In the genomic region with DNA sequence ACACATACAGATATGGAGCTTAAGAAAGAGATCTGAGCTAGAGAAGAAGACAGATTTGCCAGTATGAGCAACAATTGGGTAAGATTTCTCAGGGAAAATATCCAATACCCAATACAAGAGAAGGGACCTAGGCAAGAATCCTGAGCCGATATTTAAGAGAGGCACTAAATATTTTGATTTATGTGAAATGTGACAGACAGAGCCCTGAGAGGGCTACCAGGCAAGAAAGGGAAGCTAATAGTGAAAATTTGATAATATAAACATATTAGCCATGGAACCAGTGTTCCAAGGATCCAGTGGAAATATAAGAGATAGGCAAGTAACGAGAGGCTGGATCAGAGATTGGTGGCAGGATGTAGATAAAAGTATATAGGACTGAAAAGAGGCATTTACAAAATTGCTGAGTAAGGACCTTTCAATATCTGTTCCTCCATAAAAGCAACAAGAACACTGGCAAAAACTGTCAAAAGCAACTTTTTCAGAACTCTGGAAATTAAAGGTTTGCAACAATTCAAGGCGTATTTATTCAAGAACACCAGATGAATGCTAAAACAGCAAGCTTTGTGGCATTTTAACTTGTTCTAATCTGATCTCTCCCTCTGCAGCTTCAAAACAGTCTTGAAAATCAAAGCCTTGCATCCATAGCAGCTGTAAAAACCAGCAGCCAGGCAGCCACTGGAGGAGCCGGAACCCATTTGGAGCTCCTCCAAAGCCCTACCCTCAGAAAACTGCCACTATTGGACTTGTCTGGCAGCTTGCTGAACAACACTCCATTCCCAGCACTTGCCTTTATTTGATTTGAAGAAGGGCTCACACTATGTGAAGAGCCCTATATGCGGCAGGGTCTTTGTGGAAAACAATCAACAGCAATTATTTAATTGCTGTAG, we compare ENCODE assay signal across 9 cellular contexts. TPM values are rescaled to one million over a fixed set of nuclear protein-coding genes. Genes with fewer than 3 reads are reported as not detected.
DNase-seq lines count a peak whose midpoint lies in the region; ATAC-seq and TF ChIP-seq lines count a peak whose summit lies in the region.
"Had no signal": no experiment of that assay in that cellular context is flagged by ENCODE, and none has a peak within 500 bp of the region (broad histone marks: within the 10 kb centered on the region; RNA-seq: fewer than 3 reads in every experiment).

No MANE protein-coding gene starts in this region.

- peak; percentile 44 for ATAC-seq in sciatic nerve
- no peak for ATAC-seq in GM21529 (IDR thresholded peaks at IDR 0.05; ENCODE audit: unreplicated experiment)
- no peak for ATAC-seq in HG03457 (IDR thresholded peaks at IDR 0.05; ENCODE audit: unreplicated experiment)

- no peak for TF ChIP-seq POLR2A in tibial nerve (IDR thresholded peaks at IDR 0.05)

- TF ChIP-seq CTCF in tibial nerve (IDR thresholded peaks at IDR 0.05): no peak

- intact Hi-C loops in sciatic nerve (cut with DNase I): no loop called here

- no peak for TF ChIP-seq EP300 in tibial nerve (IDR thresholded peaks at IDR 0.05)

- 79% methylated on average over 5 of the region's 5 CpGs for WGBS in tibial nerve, 2 donors

- peaks cover 0 to 16% (median 10%) of the 10 kb centered on the region in 4 donors for H3K4me1 ChIP-seq in tibial nerve

- DNase-seq in HCEC 1CT (peak; percentile 35), SK-N-DZ (ENCODE audit: low spot score) (peak; percentile 17), fibroblast of the conjunctiva (ENCODE audit: low read depth) (peak; percentile 29), sciatic nerve (ENCODE audit: low spot score) (no peak), MV-4-11 (lab: John Stamatoyannopoulos, UW) (no peak), tibial nerve (ENCODE audit: low spot score in 2 of 2) (no peak)
- DNase-seq: glutamatergic neuron had no signal

- peaks cover 0 to 13% (median 0%) of the 10 kb centered on the region in 3 donors for H3K36me3 ChIP-seq in tibial nerve

- H3K4me3 ChIP-seq in tibial nerve: no peak overlapping the region

- peaks cover 0 to 18% (median 6%) of the 10 kb centered on the region in 4 donors for H3K9me3 ChIP-seq in tibial nerve

- peak overlapping the region in 1 of 4 donors; percentile 21 for H3K27ac ChIP-seq in tibial nerve

- no peaks in the 10 kb centered on the region for H3K27me3 ChIP-seq in tibial nerve

RNA-seq across cellular contexts. Expression of a gene that starts 58.8 kb away (rescaled TPM):
- 10.8 and 13.9 TPM in 2 replicates for polyA plus RNA-seq in SK-N-DZ (2014; cell fraction: cytosol; rRNA removed)
- 12.1 and 26.1 TPM in 2 replicates for polyA plus RNA-seq in SK-N-DZ (2014; cell fraction: nucleus; rRNA removed)
- total RNA-seq in sciatic nerve: 47.5 TPM
- 10 to 100 TPM; 26.7 to 45.9 (median 34.1) TPM for total RNA-seq in tibial nerve

Comparison
In these comparisons a context has a peak if more than half of its experiments do, and no peak if none do; other contexts are left out.
1. DNase-seq: peak in HCEC 1CT (single experiment), SK-N-DZ (single experiment) and fibroblast of the conjunctiva (single experiment); none in sciatic nerve (single experiment), MV-4-11 (single experiment) and tibial nerve (0 of 2).